Comparison of ENCODE assay signal across 20 cellular contexts in the genomic region with DNA sequence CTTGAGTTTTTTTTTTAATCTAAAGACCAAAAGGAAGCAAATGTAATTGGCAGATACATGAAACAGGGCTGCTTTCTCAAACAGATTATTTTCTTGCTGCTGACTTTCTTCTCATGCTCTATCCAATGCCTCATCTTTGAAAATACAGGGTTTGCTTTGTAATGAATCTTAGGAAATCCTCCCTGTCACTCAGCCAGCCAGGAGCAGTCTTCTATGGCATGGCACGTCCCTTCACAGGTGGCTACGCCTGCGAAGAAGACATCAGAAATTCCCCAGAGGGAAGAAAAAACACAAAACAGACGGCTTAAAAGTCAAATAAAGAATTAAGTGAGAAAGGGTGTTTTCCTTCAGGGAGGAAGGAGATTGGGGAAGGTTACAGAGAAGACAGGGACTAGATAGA.
"Had no signal": no experiment of that assay in that cellular context is flagged by ENCODE, and none has a peak within 500 bp of the region (broad histone marks: within the 10 kb centered on the region; RNA-seq: fewer than 3 reads in every experiment).

No MANE protein-coding gene starts in this region.

- ATAC-seq: effector memory CD8-positive, alpha-beta T cell; gastrocnemius medialis; heart right ventricle; naive thymus-derived CD4-positive, alpha-beta T cell; right cardiac atrium had no signal

- H3K27me3 ChIP-seq: esophagus muscularis mucosa, gastrocnemius medialis, ovary, stomach, transverse colon had no signal

- H3K4me1 Mint-ChIP-seq: naive thymus-derived CD4-positive, alpha-beta T cell; nephron progenitor cell had no signal

- H3K9me3 Mint-ChIP-seq: dendritic cell treated with granulocyte-macrophage colony-stimulating factor and Interleukin-4, amounts not matched to agents 40 ng/mL and 50 ng/mL, for 4 days; effector memory CD8-positive, alpha-beta T cell; nephron progenitor cell had no signal

- H3K9me3 ChIP-seq: esophagus muscularis mucosa, gastrocnemius medialis, heart right ventricle, ovary, stomach, thoracic aorta, transverse colon had no signal

- H3K27me3 Mint-ChIP-seq: dendritic cell treated with granulocyte-macrophage colony-stimulating factor and Interleukin-4, amounts not matched to agents 40 ng/mL and 50 ng/mL, for 4 days had no signal

- DNase-seq: effector memory CD8-positive, alpha-beta T cell; gastrocnemius medialis; heart right ventricle; hypothalamus; kidney glomerular epithelial cell; mammary epithelial cell; naive thymus-derived CD4-positive, alpha-beta T cell; nephron progenitor cell; ovary; right cardiac atrium; small intestine; stimulated activated CD4-positive, alpha-beta T cell treated with anti-CD3 and anti-CD28 coated beads, Interleukin-12 subunit alpha, Interleukin-12 subunit beta, amount 100 ng/mL, for 4 hours; stimulated activated naive CD4-positive, alpha-beta T cell; stomach; substantia nigra; transverse colon had no signal

- H3K4me1 ChIP-seq: esophagus muscularis mucosa, gastrocnemius medialis, heart right ventricle, stomach, transverse colon had no signal

- H3K27ac Mint-ChIP-seq: dendritic cell treated with granulocyte-macrophage colony-stimulating factor and Interleukin-4, amounts not matched to agents 40 ng/mL and 50 ng/mL, for 4 days; effector memory CD8-positive, alpha-beta T cell; naive thymus-derived CD4-positive, alpha-beta T cell; nephron progenitor cell had no signal

- H3K4me3 Mint-ChIP-seq: dendritic cell treated with granulocyte-macrophage colony-stimulating factor and Interleukin-4, amounts not matched to agents 40 ng/mL and 50 ng/mL, for 4 days; effector memory CD8-positive, alpha-beta T cell; naive thymus-derived CD4-positive, alpha-beta T cell; nephron progenitor cell had no signal

- H3K4me3 ChIP-seq: esophagus muscularis mucosa, gastrocnemius medialis, heart right ventricle, ovary, stomach, thoracic aorta, transverse colon had no signal

- H3K36me3 ChIP-seq: esophagus muscularis mucosa, gastrocnemius medialis, heart right ventricle, ovary, stomach, thoracic aorta, transverse colon had no signal

- H3K36me3 Mint-ChIP-seq: naive thymus-derived CD4-positive, alpha-beta T cell had no signal

- H3K27ac ChIP-seq: epithelial cell of prostate, esophagus muscularis mucosa, gastrocnemius medialis, heart right ventricle, ovary, stomach, thoracic aorta, transverse colon had no signal
